Comparison of ENCODE assay signal across 30 cellular contexts in the genomic region with DNA sequence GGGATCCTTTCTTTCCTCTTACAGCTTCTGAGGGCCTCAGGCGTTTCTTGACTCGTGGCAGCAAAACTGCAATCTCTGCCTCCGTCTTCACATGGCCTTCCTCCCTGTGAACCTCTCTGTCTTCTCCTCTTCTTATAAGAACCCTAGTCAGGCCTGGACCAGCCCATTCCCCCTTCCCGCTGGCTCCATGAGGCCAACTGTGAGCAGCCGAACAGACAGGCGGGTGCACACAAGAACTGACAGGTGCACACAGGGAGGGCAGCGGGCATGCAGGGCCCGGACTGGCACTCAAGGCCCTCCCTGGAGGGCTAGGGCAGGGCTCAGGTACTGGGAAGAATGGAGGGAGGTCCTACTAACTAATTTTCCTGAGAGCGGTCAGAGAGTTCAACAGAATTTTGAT.
"Had no signal": no experiment of that assay in that cellular context is flagged by ENCODE, and none has a peak within 500 bp of the region (broad histone marks: within the 10 kb centered on the region; RNA-seq: fewer than 3 reads in every experiment).

No MANE protein-coding gene starts in this region.

- H3K27ac ChIP-seq: neutrophil, ovary, parathyroid adenoma, psoas muscle, right lobe of liver, sigmoid colon, spleen, suprapubic skin, testis, tibial artery, transverse colon, upper lobe of right lung, uterus had no signal

- H3K79me2 ChIP-seq: parathyroid adenoma had no signal

- H3K9ac ChIP-seq: parathyroid adenoma had no signal

- H2AFZ ChIP-seq: parathyroid adenoma had no signal

- ATAC-seq: naive thymus-derived CD8-positive, alpha-beta T cell; natural killer cell treated with Interleukin-12 subunit alpha and Interleukin-12 subunit beta and Interleukin-15 and Interleukin-18, amount 100 ng/mL, for 72 hours; psoas muscle; right cardiac atrium; right lobe of liver; stimulated activated memory B cell treated with anti-CD40 and anti-IgM and Interleukin-4, amounts not matched to agents 10 μg/mL and 1 μg/mL and 100 μg/mL, for 72 hours; stimulated activated naive CD8-positive, alpha-beta T cell treated with anti-CD3 and anti-CD28 coated beads, Interleukin-15, amount 100 ng/mL, for 72 hours; stimulated activated naive CD8-positive, alpha-beta T cell treated with anti-CD3 and anti-CD28 coated beads, Interleukin-15, Interleukin-2, amounts not matched to agents 100 U/mL and 50 U/mL, for 24 hours; upper lobe of right lung had no signal

- H3K36me3 ChIP-seq: neutrophil, ovary, right lobe of liver, sigmoid colon, spleen, suprapubic skin, tibial artery, transverse colon, upper lobe of right lung, uterus had no signal

- H3K27me3 ChIP-seq: neutrophil, ovary, right lobe of liver, sigmoid colon, spleen, suprapubic skin, testis, tibial artery, transverse colon, upper lobe of right lung, uterus had no signal

- H3K4me3 ChIP-seq: ovary, psoas muscle, right lobe of liver, sigmoid colon, spleen, suprapubic skin, testis, tibial artery, transverse colon, upper lobe of right lung, uterus had no signal

- H3K9me3 ChIP-seq: neutrophil, ovary, right lobe of liver, sigmoid colon, suprapubic skin, testis, tibial artery, upper lobe of right lung, uterus had no signal

- DNase-seq: naive thymus-derived CD8-positive, alpha-beta T cell; nephron progenitor cell; nucleus accumbens; ovary; posterior cingulate gyrus; psoas muscle; right cardiac atrium; right lobe of liver; sigmoid colon; small intestine; spleen; stimulated activated CD4-positive, alpha-beta T cell treated with anti-CD3 and anti-CD28 coated beads, Interleukin-12 subunit alpha, Interleukin-12 subunit beta, amount 100 ng/mL, for 4 hours; stimulated activated CD4-positive, alpha-beta T cell treated with anti-CD3 and anti-CD28 coated beads, Interleukin-1b, Interleukin-23, amount 100 ng/mL, for 48 hours; stimulated activated CD4-positive, alpha-beta T cell treated with anti-CD3 and anti-CD28 coated beads, Interleukin-4, amount 100 ng/mL, for 1 hour; stimulated activated CD4-positive, alpha-beta T cell treated with anti-CD3 and anti-CD28 coated beads, Interleukin-4, amount 100 ng/mL, for 4 hours; stimulated activated CD8-positive, alpha-beta memory T cell treated with anti-CD3 and anti-CD28 coated beads, Interleukin-4, amount 100 ng/mL, for 48 hours; stimulated activated naive CD4-positive, alpha-beta T cell; stimulated activated naive CD8-positive, alpha-beta T cell treated with anti-CD3 and anti-CD28 coated beads, Interleukin-15, amount 100 ng/mL, for 72 hours; stimulated activated naive CD8-positive, alpha-beta T cell treated with anti-CD3 and anti-CD28 coated beads, Interleukin-15, Interleukin-2, amounts not matched to agents 100 U/mL and 50 U/mL, for 24 hours; substantia nigra; testis; tibial artery; transverse colon; upper lobe of right lung; uterus had no signal

- H3K4me1 ChIP-seq: parathyroid adenoma, psoas muscle, right lobe of liver, sigmoid colon, spleen, suprapubic skin, testis, tibial artery, transverse colon, upper lobe of right lung, uterus had no signal
